In the genomic region with DNA sequence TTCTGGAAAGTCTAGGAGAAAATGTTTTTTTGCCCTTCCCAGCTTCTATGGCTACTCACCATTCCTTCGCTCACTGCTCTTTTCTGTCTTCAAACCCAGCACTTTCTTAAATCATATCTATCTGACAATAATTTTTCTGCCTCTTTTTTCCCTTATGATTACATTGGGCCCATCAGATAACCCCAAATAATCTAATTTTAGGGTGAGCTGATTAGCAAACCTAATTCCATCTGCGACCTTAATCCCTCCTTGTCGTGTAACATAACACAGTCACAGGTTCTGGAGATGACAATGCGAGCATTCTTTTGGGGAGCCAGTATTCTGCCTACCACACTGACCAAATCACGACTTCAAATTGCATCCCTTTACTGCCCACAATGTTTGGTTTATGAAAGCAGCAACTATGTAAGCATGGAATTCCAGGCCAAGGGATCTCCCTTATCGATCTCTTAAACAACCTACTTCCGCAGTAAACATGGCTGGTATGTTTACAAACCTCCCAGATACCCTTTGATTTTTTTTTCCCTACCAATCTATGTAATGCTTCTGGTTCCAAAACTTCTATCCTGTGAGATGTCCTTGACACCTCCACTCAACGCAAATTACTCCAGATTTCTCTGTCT, we compare ENCODE assay signal across 1 cellular context.
TF ChIP-seq lines count a peak whose summit lies in the region.

No MANE protein-coding gene starts in this region.

TF ChIP-seq in HepG2, 621 proteins besides CTCF, POLR2A, EP300 and RAD21 (continued from another document and continues in another):
- TF ChIP-seq, protein P1, sequence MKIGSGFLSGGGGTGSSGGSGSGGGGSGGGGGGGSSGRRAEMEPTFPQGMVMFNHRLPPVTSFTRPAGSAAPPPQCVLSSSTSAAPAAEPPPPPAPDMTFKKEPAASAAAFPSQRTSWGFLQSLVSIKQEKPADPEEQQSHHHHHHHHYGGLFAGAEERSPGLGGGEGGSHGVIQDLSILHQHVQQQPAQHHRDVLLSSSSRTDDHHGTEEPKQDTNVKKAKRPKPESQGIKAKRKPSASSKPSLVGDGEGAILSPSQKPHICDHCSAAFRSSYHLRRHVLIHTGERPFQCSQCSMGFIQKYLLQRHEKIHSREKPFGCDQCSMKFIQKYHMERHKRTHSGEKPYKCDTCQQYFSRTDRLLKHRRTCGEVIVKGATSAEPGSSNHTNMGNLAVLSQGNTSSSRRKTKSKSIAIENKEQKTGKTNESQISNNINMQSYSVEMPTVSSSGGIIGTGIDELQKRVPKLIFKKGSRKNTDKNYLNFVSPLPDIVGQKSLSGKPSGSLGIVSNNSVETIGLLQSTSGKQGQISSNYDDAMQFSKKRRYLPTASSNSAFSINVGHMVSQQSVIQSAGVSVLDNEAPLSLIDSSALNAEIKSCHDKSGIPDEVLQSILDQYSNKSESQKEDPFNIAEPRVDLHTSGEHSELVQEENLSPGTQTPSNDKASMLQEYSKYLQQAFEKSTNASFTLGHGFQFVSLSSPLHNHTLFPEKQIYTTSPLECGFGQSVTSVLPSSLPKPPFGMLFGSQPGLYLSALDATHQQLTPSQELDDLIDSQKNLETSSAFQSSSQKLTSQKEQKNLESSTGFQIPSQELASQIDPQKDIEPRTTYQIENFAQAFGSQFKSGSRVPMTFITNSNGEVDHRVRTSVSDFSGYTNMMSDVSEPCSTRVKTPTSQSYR (CRISPR knock-in tag; IDR thresholded peaks at IDR 0.05; ENCODE audit: borderline replicate concordance): no peak
- TF ChIP-seq ELF3 (CRISPR knock-in tag; IDR thresholded peaks at IDR 0.05) (peak; percentile 74; the same call in 1 of the 2 replicates), ZNF136 (CRISPR knock-in tag; IDR thresholded peaks at IDR 0.05; ENCODE audit: low read depth) (no peak), PHB2 (IDR thresholded peaks at IDR 0.05; ENCODE audit: partially characterized antibody) (no peak), HHEX (CRISPR knock-in tag; IDR thresholded peaks at IDR 0.05) (peak; percentile 87), CEBPB (IDR thresholded peaks at IDR 0.05; ENCODE audit: borderline replicate concordance, low read depth, low read length) (peak; percentile 40; the same call in 1 of the 2 replicates), GTF3A (CRISPR knock-in tag; conservative IDR thresholded peaks at IDR 0.05) (no peak), ZSCAN9 (CRISPR knock-in tag; IDR thresholded peaks at IDR 0.05; ENCODE audit: borderline replicate concordance) (peak; percentile 63; the same call in 1 of the 2 replicates), NR2F6 (IDR thresholded peaks at IDR 0.05) (no peak), NR2F6 (CRISPR knock-in tag; IDR thresholded peaks at IDR 0.05) (peak; percentile 65; the same call in 1 of the 2 replicates), NBN (conservative IDR thresholded peaks at IDR 0.05) (no peak), ZNF44 (CRISPR knock-in tag; IDR thresholded peaks at IDR 0.05) (no peak), SOX5 (CRISPR knock-in tag; IDR thresholded peaks at IDR 0.05; ENCODE audit: borderline replicate concordance) (peak; percentile 76), ZNF230 (CRISPR knock-in tag; IDR thresholded peaks at IDR 0.05) (no peak), ZNF383 (CRISPR knock-in tag; IDR thresholded peaks at IDR 0.05; ENCODE audit: borderline replicate concordance) (no peak), ZNF792 (CRISPR knock-in tag; IDR thresholded peaks at IDR 0.05) (0 out of 2 replicates have a peak, but pooled peaks have one; percentile 30), TCF12 (IDR thresholded peaks at IDR 0.05) (no peak), TCF12 (CRISPR knock-in tag; IDR thresholded peaks at IDR 0.05) (0 out of 2 replicates have a peak, but pooled peaks have one; percentile 37)
- TF ChIP-seq, protein P2, sequence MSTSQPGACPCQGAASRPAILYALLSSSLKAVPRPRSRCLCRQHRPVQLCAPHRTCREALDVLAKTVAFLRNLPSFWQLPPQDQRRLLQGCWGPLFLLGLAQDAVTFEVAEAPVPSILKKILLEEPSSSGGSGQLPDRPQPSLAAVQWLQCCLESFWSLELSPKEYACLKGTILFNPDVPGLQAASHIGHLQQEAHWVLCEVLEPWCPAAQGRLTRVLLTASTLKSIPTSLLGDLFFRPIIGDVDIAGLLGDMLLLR (CRISPR knock-in tag; IDR thresholded peaks at IDR 0.05): no peak
- TF ChIP-seq, protein P3, sequence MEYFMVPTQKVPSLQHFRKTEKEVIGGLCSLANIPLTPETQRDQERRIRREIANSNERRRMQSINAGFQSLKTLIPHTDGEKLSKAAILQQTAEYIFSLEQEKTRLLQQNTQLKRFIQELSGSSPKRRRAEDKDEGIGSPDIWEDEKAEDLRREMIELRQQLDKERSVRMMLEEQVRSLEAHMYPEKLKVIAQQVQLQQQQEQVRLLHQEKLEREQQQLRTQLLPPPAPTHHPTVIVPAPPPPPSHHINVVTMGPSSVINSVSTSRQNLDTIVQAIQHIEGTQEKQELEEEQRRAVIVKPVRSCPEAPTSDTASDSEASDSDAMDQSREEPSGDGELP (IDR thresholded peaks at IDR 0.05; ENCODE audit: borderline replicate concordance, low read depth): no peak
- TF ChIP-seq, protein P4, sequence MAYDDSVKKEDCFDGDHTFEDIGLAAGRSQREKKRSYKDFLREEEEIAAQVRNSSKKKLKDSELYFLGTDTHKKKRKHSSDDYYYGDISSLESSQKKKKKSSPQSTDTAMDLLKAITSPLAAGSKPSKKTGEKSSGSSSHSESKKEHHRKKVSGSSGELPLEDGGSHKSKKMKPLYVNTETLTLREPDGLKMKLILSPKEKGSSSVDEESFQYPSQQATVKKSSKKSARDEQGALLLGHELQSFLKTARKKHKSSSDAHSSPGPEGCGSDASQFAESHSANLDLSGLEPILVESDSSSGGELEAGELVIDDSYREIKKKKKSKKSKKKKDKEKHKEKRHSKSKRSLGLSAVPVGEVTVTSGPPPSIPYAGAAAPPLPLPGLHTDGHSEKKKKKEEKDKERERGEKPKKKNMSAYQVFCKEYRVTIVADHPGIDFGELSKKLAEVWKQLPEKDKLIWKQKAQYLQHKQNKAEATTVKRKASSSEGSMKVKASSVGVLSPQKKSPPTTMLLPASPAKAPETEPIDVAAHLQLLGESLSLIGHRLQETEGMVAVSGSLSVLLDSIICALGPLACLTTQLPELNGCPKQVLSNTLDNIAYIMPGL (CRISPR knock-in tag; IDR thresholded peaks at IDR 0.05; ENCODE audit: borderline replicate concordance in 1 of 2, low read depth in 1 of 2): no peak; a peak in 1 of 4 replicates
- TF ChIP-seq, protein P5, sequence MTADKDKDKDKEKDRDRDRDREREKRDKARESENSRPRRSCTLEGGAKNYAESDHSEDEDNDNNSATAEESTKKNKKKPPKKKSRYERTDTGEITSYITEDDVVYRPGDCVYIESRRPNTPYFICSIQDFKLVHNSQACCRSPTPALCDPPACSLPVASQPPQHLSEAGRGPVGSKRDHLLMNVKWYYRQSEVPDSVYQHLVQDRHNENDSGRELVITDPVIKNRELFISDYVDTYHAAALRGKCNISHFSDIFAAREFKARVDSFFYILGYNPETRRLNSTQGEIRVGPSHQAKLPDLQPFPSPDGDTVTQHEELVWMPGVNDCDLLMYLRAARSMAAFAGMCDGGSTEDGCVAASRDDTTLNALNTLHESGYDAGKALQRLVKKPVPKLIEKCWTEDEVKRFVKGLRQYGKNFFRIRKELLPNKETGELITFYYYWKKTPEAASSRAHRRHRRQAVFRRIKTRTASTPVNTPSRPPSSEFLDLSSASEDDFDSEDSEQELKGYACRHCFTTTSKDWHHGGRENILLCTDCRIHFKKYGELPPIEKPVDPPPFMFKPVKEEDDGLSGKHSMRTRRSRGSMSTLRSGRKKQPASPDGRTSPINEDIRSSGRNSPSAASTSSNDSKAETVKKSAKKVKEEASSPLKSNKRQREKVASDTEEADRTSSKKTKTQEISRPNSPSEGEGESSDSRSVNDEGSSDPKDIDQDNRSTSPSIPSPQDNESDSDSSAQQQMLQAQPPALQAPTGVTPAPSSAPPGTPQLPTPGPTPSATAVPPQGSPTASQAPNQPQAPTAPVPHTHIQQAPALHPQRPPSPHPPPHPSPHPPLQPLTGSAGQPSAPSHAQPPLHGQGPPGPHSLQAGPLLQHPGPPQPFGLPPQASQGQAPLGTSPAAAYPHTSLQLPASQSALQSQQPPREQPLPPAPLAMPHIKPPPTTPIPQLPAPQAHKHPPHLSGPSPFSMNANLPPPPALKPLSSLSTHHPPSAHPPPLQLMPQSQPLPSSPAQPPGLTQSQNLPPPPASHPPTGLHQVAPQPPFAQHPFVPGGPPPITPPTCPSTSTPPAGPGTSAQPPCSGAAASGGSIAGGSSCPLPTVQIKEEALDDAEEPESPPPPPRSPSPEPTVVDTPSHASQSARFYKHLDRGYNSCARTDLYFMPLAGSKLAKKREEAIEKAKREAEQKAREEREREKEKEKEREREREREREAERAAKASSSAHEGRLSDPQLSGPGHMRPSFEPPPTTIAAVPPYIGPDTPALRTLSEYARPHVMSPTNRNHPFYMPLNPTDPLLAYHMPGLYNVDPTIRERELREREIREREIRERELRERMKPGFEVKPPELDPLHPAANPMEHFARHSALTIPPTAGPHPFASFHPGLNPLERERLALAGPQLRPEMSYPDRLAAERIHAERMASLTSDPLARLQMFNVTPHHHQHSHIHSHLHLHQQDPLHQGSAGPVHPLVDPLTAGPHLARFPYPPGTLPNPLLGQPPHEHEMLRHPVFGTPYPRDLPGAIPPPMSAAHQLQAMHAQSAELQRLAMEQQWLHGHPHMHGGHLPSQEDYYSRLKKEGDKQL (CRISPR knock-in tag; IDR thresholded peaks at IDR 0.05; ENCODE audit: low read depth): 0 out of 2 replicates have a peak, but pooled peaks have one; percentile 52
- TF ChIP-seq, protein P6, sequence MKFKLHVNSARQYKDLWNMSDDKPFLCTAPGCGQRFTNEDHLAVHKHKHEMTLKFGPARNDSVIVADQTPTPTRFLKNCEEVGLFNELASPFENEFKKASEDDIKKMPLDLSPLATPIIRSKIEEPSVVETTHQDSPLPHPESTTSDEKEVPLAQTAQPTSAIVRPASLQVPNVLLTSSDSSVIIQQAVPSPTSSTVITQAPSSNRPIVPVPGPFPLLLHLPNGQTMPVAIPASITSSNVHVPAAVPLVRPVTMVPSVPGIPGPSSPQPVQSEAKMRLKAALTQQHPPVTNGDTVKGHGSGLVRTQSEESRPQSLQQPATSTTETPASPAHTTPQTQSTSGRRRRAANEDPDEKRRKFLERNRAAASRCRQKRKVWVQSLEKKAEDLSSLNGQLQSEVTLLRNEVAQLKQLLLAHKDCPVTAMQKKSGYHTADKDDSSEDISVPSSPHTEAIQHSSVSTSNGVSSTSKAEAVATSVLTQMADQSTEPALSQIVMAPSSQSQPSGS (CRISPR knock-in tag; IDR thresholded peaks at IDR 0.05): 0 out of 2 replicates have a peak, but pooled peaks have one; percentile 51
- TF ChIP-seq, protein P7, sequence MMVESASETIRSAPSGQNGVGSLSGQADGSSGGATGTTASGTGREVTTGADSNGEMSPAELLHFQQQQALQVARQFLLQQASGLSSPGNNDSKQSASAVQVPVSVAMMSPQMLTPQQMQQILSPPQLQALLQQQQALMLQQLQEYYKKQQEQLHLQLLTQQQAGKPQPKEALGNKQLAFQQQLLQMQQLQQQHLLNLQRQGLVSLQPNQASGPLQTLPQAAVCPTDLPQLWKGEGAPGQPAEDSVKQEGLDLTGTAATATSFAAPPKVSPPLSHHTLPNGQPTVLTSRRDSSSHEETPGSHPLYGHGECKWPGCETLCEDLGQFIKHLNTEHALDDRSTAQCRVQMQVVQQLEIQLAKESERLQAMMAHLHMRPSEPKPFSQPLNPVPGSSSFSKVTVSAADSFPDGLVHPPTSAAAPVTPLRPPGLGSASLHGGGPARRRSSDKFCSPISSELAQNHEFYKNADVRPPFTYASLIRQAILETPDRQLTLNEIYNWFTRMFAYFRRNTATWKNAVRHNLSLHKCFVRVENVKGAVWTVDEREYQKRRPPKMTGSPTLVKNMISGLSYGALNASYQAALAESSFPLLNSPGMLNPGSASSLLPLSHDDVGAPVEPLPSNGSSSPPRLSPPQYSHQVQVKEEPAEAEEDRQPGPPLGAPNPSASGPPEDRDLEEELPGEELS (CRISPR knock-in tag; IDR thresholded peaks at IDR 0.05): peak; percentile 89
- TF ChIP-seq, protein P8, sequence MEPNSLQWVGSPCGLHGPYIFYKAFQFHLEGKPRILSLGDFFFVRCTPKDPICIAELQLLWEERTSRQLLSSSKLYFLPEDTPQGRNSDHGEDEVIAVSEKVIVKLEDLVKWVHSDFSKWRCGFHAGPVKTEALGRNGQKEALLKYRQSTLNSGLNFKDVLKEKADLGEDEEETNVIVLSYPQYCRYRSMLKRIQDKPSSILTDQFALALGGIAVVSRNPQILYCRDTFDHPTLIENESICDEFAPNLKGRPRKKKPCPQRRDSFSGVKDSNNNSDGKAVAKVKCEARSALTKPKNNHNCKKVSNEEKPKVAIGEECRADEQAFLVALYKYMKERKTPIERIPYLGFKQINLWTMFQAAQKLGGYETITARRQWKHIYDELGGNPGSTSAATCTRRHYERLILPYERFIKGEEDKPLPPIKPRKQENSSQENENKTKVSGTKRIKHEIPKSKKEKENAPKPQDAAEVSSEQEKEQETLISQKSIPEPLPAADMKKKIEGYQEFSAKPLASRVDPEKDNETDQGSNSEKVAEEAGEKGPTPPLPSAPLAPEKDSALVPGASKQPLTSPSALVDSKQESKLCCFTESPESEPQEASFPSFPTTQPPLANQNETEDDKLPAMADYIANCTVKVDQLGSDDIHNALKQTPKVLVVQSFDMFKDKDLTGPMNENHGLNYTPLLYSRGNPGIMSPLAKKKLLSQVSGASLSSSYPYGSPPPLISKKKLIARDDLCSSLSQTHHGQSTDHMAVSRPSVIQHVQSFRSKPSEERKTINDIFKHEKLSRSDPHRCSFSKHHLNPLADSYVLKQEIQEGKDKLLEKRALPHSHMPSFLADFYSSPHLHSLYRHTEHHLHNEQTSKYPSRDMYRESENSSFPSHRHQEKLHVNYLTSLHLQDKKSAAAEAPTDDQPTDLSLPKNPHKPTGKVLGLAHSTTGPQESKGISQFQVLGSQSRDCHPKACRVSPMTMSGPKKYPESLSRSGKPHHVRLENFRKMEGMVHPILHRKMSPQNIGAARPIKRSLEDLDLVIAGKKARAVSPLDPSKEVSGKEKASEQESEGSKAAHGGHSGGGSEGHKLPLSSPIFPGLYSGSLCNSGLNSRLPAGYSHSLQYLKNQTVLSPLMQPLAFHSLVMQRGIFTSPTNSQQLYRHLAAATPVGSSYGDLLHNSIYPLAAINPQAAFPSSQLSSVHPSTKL (CRISPR knock-in tag; IDR thresholded peaks at IDR 0.05): peak; percentile 96
